8 cellular contexts compared by ENCODE assay signal in the genomic region with DNA sequence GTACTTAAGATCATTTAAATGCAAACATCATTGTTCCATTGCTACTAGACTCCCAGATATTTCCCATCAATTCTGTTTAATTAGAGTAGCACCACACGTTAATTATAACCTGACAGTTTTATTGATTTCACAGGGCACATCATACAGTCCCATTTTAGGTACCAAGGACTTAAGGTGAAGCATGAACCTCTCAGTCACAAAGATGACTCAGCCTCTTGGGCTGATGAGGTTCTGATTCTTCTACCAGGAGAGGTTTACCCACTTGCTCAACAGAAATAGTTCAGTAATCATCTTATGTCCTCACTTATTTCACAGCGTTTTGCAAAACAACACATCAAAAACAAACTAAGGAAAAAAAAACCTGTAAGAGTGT.
DNase-seq lines count a peak whose midpoint lies in the region; ATAC-seq and TF ChIP-seq lines count a peak whose summit lies in the region.

No MANE protein-coding gene starts in this region.

- peak overlapping the region; percentile 77 to 83 (median 79) for H3K27ac ChIP-seq in esophagus muscularis mucosa (replicated peaks in 1 of 4)
- no peak overlapping the region for H3K27ac ChIP-seq in RWPE1

- POLR2A ChIA-PET in T-cell (lab: Charles Lee): interaction anchor here (0.7 kb wide), 2 partner anchors 32 to 35 kb away, joined by 3 to 4 read pairs; no protein-coding TSS in a partner anchor
- POLR2A ChIA-PET in RWPE1 (lab: Yijun Ruan, JAX; ENCODE audit: low non-redundant PET): no interaction called here

- H3K4me1 ChIP-seq in esophagus muscularis mucosa: peaks cover 56 to 88% (median 81%) of the 10 kb centered on the region in 4 donors

- 51% methylated on average over 2 of the region's 2 CpGs for WGBS in esophagus muscularis mucosa

- no peak for TF ChIP-seq POLR2A in esophagus muscularis mucosa (IDR thresholded peaks at IDR 0.05; ENCODE audit: low read depth)

- no peaks in the 10 kb centered on the region for H3K27me3 ChIP-seq in GM06990 (replicated peaks; ENCODE audit: control insufficient read depth, insufficient read depth, low read length)
- H3K27me3 ChIP-seq in esophagus muscularis mucosa: no peaks in the 10 kb centered on the region

- DNase-seq in GM06990 (ENCODE audit: extremely low read depth, insufficient read length) (no peak), T-cell (no peak), esophagus muscularis mucosa (ENCODE audit: extremely low spot score) (no peak), retina (peak; percentile 42), NCI-H526 treated with DMSO at 0.1 percent for 48 hours (lab: John Stamatoyannopoulos, UW) (no peak), RWPE1 (ENCODE audit: low spot score) (no peak)

- peak in 3 of 4 experiments; percentile 25 to 36 (median 34) for ATAC-seq in T-cell (replicated peaks in 1 of 4)
- ATAC-seq in HG02973 (IDR thresholded peaks at IDR 0.05; ENCODE audit: unreplicated experiment): no peak
- ATAC-seq in HG03469 (IDR thresholded peaks at IDR 0.05; ENCODE audit: unreplicated experiment): no peak

- no peaks in the 10 kb centered on the region for H3K27me3 Mint-ChIP-seq in T-cell

- peak overlapping the region; percentile 27 for H3K4me3 ChIP-seq in GM06990 (replicated peaks; ENCODE audit: low read depth, low read length)
- H3K4me3 ChIP-seq in esophagus muscularis mucosa: peak overlapping the region in 3 of 4 donors; percentile 43 to 47 (median 47)

- intact Hi-C loops in esophagus muscularis mucosa (cut with DNase I): no loop called here

- no peaks in the 10 kb centered on the region for H3K36me3 ChIP-seq in GM06990 (ENCODE audit: control insufficient read depth, insufficient read depth, low read length)
- no peaks in the 10 kb centered on the region for H3K36me3 ChIP-seq in esophagus muscularis mucosa

- TF ChIP-seq EP300 in esophagus muscularis mucosa (IDR thresholded peaks at IDR 0.05): no peak

- peaks cover 97 to 98% (median 98%) of the 10 kb centered on the region in 3 donors for H3K4me1 Mint-ChIP-seq in T-cell

- no peak for TF ChIP-seq CTCF in GM06990 (IDR thresholded peaks at IDR 0.05; ENCODE audit: insufficient read depth, low read length, poor library complexity, severe bottlenecking)
- TF ChIP-seq CTCF in esophagus muscularis mucosa (IDR thresholded peaks at IDR 0.05): no peak
- TF ChIP-seq CTCF in RWPE1 (conservative IDR thresholded peaks at IDR 0.05; ENCODE audit: low read depth): no peak

- no peaks in the 10 kb centered on the region for H3K9me3 ChIP-seq in esophagus muscularis mucosa

- no peaks in the 10 kb centered on the region for H3K36me3 Mint-ChIP-seq in T-cell

- peak overlapping the region; percentile 90 to 97 for H3K27ac Mint-ChIP-seq in T-cell

- CTCF ChIA-PET in T-cell (lab: Charles Lee) (no interaction called here), RWPE1 (lab: Yijun Ruan, JAX) (no interaction called here)

- peak overlapping the region; percentile 79 to 89 (median 82) for H3K4me3 Mint-ChIP-seq in T-cell

- no peaks in the 10 kb centered on the region for H3K9me3 Mint-ChIP-seq in T-cell

Comparison
In these comparisons a context has a peak if more than half of its experiments do, and no peak if none do; other contexts are left out.
1. ATAC-seq: peak in T-cell (3 of 4); none in HG02973 (single experiment) and HG03469 (single experiment).